8 cellular contexts compared by ENCODE assay signal in genomic region chr1:114669562-114670082, GRCh38. TPM values are rescaled to one million over a fixed set of nuclear protein-coding genes. Genes with fewer than 3 reads are reported as not detected.
A peak's percentile ranks its signal among the peaks of the same experiment; 100 is the strongest.
DNase-seq lines count a peak whose midpoint lies in the region; ATAC-seq and TF ChIP-seq lines count a peak whose summit lies in the region.

Gene DENND2C, minus strand, starts transcription at chr1:114670049. Its CDS starts 44,065 bp downstream, at chr1:114625984.

- TF ChIP-seq CTCF in HFFc6 (IDR thresholded peaks at IDR 0.05): no peak
- TF ChIP-seq CTCF in natural killer cell (IDR thresholded peaks at IDR 0.05): no peak

- H3K4me1 Mint-ChIP-seq in HFFc6 (ENCODE audit: low read depth) (peaks cover 12% of the 10 kb centered on the region), natural killer cell (peaks cover 6 to 9% of the 10 kb centered on the region in 2 donors)

- H3K36me3 Mint-ChIP-seq in HFFc6 (ENCODE audit: low read depth): no peaks in the 10 kb centered on the region
- no peaks in the 10 kb centered on the region for H3K36me3 Mint-ChIP-seq in natural killer cell

- DNase-seq in SKM-1 treated with dmso at 0.1 percent for 144 hours (lab: John Stamatoyannopoulos, UW; ENCODE audit: unreplicated experiment) (peak; percentile 70), SKM-1 (lab: John Stamatoyannopoulos, UW; ENCODE audit: unreplicated experiment) (no peak), HFFc6 (no peak), NCI-H69 (lab: John Stamatoyannopoulos, UW) (peak; percentile 36), natural killer cell (no peak), NCI-H2081 (lab: John Stamatoyannopoulos, UW) (no peak), NK-92 (lab: John Stamatoyannopoulos, UW; ENCODE audit: unreplicated experiment) (no peak)

- H3K4me3 Mint-ChIP-seq in HFFc6 (peak within 1 kb of the TSS; percentile 95), natural killer cell (peak within 1 kb of the TSS; percentile 91)

- H3K4me1 ChIP-seq in endocrine pancreas (ENCODE audit: control insufficient read depth, insufficient read depth, low read length): peaks cover 5% of the 10 kb centered on the region

- peak within 1 kb of the TSS; percentile 34 for H3K9ac ChIP-seq in endocrine pancreas (ENCODE audit: control insufficient read depth, insufficient read depth, low read length)

- ATAC-seq in natural killer cell: peak; percentile 60 to 63 (median 62)

- no peaks in the 10 kb centered on the region for H3K9me3 ChIP-seq in endocrine pancreas (ENCODE audit: control insufficient read depth, low read length)

- intact Hi-C loops in natural killer cell (cut with micrococcal nuclease): loop anchor here (1.0 kb wide), 2 partner anchors 47 to 88 kb away; partner anchors contain the start of genes BCAS2 and NRAS

- no peaks in the 10 kb centered on the region for H3K36me3 ChIP-seq in endocrine pancreas (ENCODE audit: control insufficient read depth, insufficient read depth, low read length)

- H3K27me3 ChIP-seq in endocrine pancreas (ENCODE audit: control insufficient read depth, insufficient read depth, low read length): no peaks in the 10 kb centered on the region

- H3K27ac Mint-ChIP-seq in HFFc6: peak within 1 kb of the TSS; percentile 99
- peak within 1 kb of the TSS in 1 of 2 donors; percentile 79 for H3K27ac Mint-ChIP-seq in natural killer cell

- H3K9me3 Mint-ChIP-seq in HFFc6 (no peaks in the 10 kb centered on the region), natural killer cell (no peaks in the 10 kb centered on the region)

- H3K4me3 ChIP-seq in endocrine pancreas (ENCODE audit: control insufficient read depth, insufficient read depth, low read length): peak within 1 kb of the TSS; percentile 79

- 0 out of 2 replicates have a peak, but pooled peaks cover 2% of the 10 kb centered on the region for H3K27me3 Mint-ChIP-seq in HFFc6 (ENCODE audit: insufficient read depth)
- H3K27me3 Mint-ChIP-seq in natural killer cell (ENCODE audit: low read depth in 2 of 2): peaks cover 28% of the 10 kb centered on the region in 2 donors

RNA-seq across cellular contexts. Expression of gene DENND2C, which starts in this region (rescaled TPM):
- 1 to 10 TPM; 1.5 to 2.0 (median 1.8) TPM for total RNA-seq in HFFc6 (2021; fragmentation: NEBNext Ultra II Directional; extraction: Animal tissue kit (Norgen Biotek cat#: 25700))
- total RNA-seq in natural killer cell: 1 to 10 TPM; 1.6 to 6.7 (median 1.7) TPM

Comparison
In these comparisons a context has a peak if more than half of its experiments do, and no peak if none do; other contexts are left out.
1. DNase-seq: peak in SKM-1 treated with dmso at 0.1 percent for 144 hours (single experiment) and NCI-H69 (single experiment); none in SKM-1 (single experiment), HFFc6 (single experiment), natural killer cell (single experiment), NCI-H2081 (0 of 2) and NK-92 (single experiment).